In genomic region chr11:22199243-22199642, GRCh38 we compare ENCODE assay signal across 24 cellular contexts. TPM values are rescaled to one million over a fixed set of nuclear protein-coding genes. Genes with fewer than 3 reads are reported as not detected.
"Had no signal": no experiment of that assay in that cellular context is flagged by ENCODE, and none has a peak within 500 bp of the region (broad histone marks: within the 10 kb centered on the region; RNA-seq: fewer than 3 reads in every experiment).

No MANE protein-coding gene starts in this region.

- H3K9me3 ChIP-seq: lower lobe of right lung, right atrium auricular region, tibial nerve had no signal

- H3K27me3 ChIP-seq: neural progenitor cell, right atrium auricular region had no signal

- ATAC-seq: activated CD4-positive, alpha-beta T cell treated with anti-CD3 and anti-CD28 coated beads for 36 hours; activated naive CD4-positive, alpha-beta T cell treated with anti-CD3 and anti-CD28 coated beads, Interleukin-2, amount 50 U/mL, for 72 hours; activated T-cell treated with anti-CD3 and anti-CD28 coated beads, Interleukin-2, amount 50 U/mL, for 72 hours; esophagus mucosa; left lobe of liver; lower lobe of right lung; natural killer cell; stimulated activated naive B cell treated with anti-CD40 and anti-IgM and Interleukin-4, amounts not matched to agents 10 μg/mL and 1 μg/mL and 100 μg/mL, for 72 hours had no signal

- DNase-seq: activated CD4-positive, alpha-beta T cell treated with anti-CD3 and anti-CD28 coated beads for 36 hours; activated CD4-positive, alpha-beta T cell treated with anti-CD3 and anti-CD28 coated beads, Interleukin-2, amount 50 U/mL, for 4 hours; activated CD4-positive, CD25-positive, alpha-beta regulatory T cell; activated naive CD4-positive, alpha-beta T cell; activated T-cell treated with anti-CD3 and anti-CD28 coated beads for 4 hours; activated T-cell treated with anti-CD3 and anti-CD28 coated beads, Interleukin-2, amount 50 U/mL, for 72 hours; endodermal cell; foreskin melanocyte; kidney glomerular epithelial cell; lower lobe of right lung; mesenchymal stem cell; natural killer cell; occipital lobe; stimulated activated CD4-positive, alpha-beta T cell treated with anti-CD3 and anti-CD28 coated beads, Interleukin-1b, Interleukin-23, amount 100 ng/mL, for 48 hours; stimulated activated naive B cell treated with anti-CD40 and anti-IgM and Interleukin-4, amounts not matched to agents 10 μg/mL and 1 μg/mL and 100 μg/mL, for 72 hours had no signal

- H3K4me3 ChIP-seq: lower lobe of right lung, neural progenitor cell, right atrium auricular region, smooth muscle cell, tibial nerve had no signal

- FAIRE-seq: bronchial epithelial cell had no signal

- H3K27ac ChIP-seq: lower lobe of right lung, neural progenitor cell, parathyroid adenoma, right atrium auricular region, tibial nerve had no signal

- H3K36me3 ChIP-seq: lower lobe of right lung, neural progenitor cell, right atrium auricular region, tibial nerve had no signal

RNA-seq across cellular contexts. Expression of gene ANO5, which starts 6.4 kb away (rescaled TPM):
- total RNA-seq: activated T-cell treated with anti-CD3 and anti-CD28 coated beads, Interleukin-2, amount 50 U/mL, for 72 hours had no signal
